16 cellular contexts compared by ENCODE assay signal in genomic region chr3:140917769-140918168, GRCh38. TPM values are rescaled to one million over a fixed set of nuclear protein-coding genes. Genes with fewer than 3 reads are reported as not detected.
A peak's percentile ranks its signal among the peaks of the same experiment; 100 is the strongest.
DNase-seq lines count a peak whose midpoint lies in the region; ATAC-seq, FAIRE-seq and TF ChIP-seq lines count a peak whose summit lies in the region.
"Had no signal": no experiment of that assay in that cellular context is flagged by ENCODE, and none has a peak within 500 bp of the region (broad histone marks: within the 10 kb centered on the region; RNA-seq: fewer than 3 reads in every experiment).

No MANE protein-coding gene starts in this region.

- no peak for FAIRE-seq in small intestine (lab: Jason Lieb, UNC)
- FAIRE-seq: D721Med had no signal

- H3K27ac ChIP-seq in endodermal cell (ENCODE audit: low read depth, low read length) (no peak overlapping the region), small intestine (ENCODE audit: low read depth in 1 of 2, low read length in 1 of 2) (no peak overlapping the region)

- H3K27me3 Mint-ChIP-seq in endodermal cell (ENCODE audit: insufficient read depth), result peaks cover 25% of the 10 kb centered on the region

- H3K4me3 ChIP-seq in endodermal cell (ENCODE audit: low read length), result no peak overlapping the region
- no peak overlapping the region for H3K4me3 ChIP-seq in small intestine (ENCODE audit: low read depth in 1 of 2, low read length in 2 of 2)

- H3K9me3 Mint-ChIP-seq in endodermal cell, result no peaks in the 10 kb centered on the region

- WGBS in endodermal cell (ENCODE audit: insufficient coverage in 1 of 2, insufficient read length in 1 of 2), 2 experiments, result 74 to 84% methylated on average over 4 to 5 of the region's 5 CpGs
- 13 to 60% (median 26%) methylated on average over 5 of the region's 5 CpGs for WGBS in small intestine, 3 donors

- ATAC-seq in left lobe of liver, result peak; percentile 51
- ATAC-seq in GM18511 (IDR thresholded peaks at IDR 0.05; ENCODE audit: unreplicated experiment), result no peak
- ATAC-seq in GM18867 (IDR thresholded peaks at IDR 0.05; ENCODE audit: unreplicated experiment), result no peak

- H3K36me3 ChIP-seq in endodermal cell (ENCODE audit: control insufficient read depth, insufficient read depth, low read length) (no peaks in the 10 kb centered on the region), small intestine (ENCODE audit: control insufficient read depth in 2 of 2, insufficient read depth in 2 of 2, low read length in 2 of 2) (no peaks in the 10 kb centered on the region)

- peaks cover 15% of the 10 kb centered on the region for H3K4me1 Mint-ChIP-seq in endodermal cell
- H3K4me1 Mint-ChIP-seq: CD4-positive, CD25-positive, alpha-beta regulatory T cell had no signal

- no peak overlapping the region for H3K27ac Mint-ChIP-seq in endodermal cell
- H3K27ac Mint-ChIP-seq: CD4-positive, CD25-positive, alpha-beta regulatory T cell had no signal

- H3K9ac ChIP-seq in endodermal cell (ENCODE audit: extremely low read depth, low read length, poor library complexity, severe bottlenecking), result no peak overlapping the region

- no peaks in the 10 kb centered on the region for H3K36me3 Mint-ChIP-seq in endodermal cell (ENCODE audit: low read depth)
- H3K36me3 Mint-ChIP-seq: CD4-positive, CD25-positive, alpha-beta regulatory T cell had no signal

- H3K9me3 ChIP-seq in endodermal cell (ENCODE audit: control insufficient read depth, low read length) (no peaks in the 10 kb centered on the region), small intestine (ENCODE audit: control insufficient read depth, low read depth) (no peaks in the 10 kb centered on the region)

- TF ChIP-seq CTCF in endodermal cell (conservative IDR thresholded peaks at IDR 0.05), result no peak

- H3K4me1 ChIP-seq in endodermal cell (ENCODE audit: control insufficient read depth, insufficient read depth, low read length), result peaks cover 3% of the 10 kb centered on the region
- no peaks in the 10 kb centered on the region for H3K4me1 ChIP-seq in small intestine (ENCODE audit: control insufficient read depth in 2 of 2, insufficient read depth in 1 of 2, low read depth in 1 of 2, low read length in 1 of 2)

- peak; percentile 81 for DNase-seq in DMS53 (lab: John Stamatoyannopoulos, UW)
- no peak for DNase-seq in endodermal cell
- DNase-seq in left lobe of liver (ENCODE audit: low spot score), result no peak
- DNase-seq in small intestine, result peak; percentile 68
- no peak for DNase-seq in activated CD4-positive, alpha-beta T cell treated with anti-CD3 and anti-CD28 coated beads, Interleukin-2, amount 50 U/mL, for 48 hours
- DNase-seq: CD4-positive, CD25-positive, alpha-beta regulatory T cell; GOT3; KG1; NCI-H1048; NCI-H1694; NCI-H446; NCI-H748 treated with DMSO at 0.1 percent for 48 hours; SHP77 had no signal

- H3K4me3 Mint-ChIP-seq in endodermal cell, result peak overlapping the region; percentile 15
- H3K4me3 Mint-ChIP-seq: CD4-positive, CD25-positive, alpha-beta regulatory T cell had no signal

- peaks cover 27% of the 10 kb centered on the region for H3K27me3 ChIP-seq in endodermal cell (ENCODE audit: control insufficient read depth, insufficient read depth, low read length, poor library complexity, severe bottlenecking)
- H3K27me3 ChIP-seq in small intestine (ENCODE audit: control insufficient read depth in 2 of 2, insufficient read depth in 2 of 2, low read length in 2 of 2), result no peaks in the 10 kb centered on the region

RNA-seq across cellular contexts. Expression of gene SLC25A36, which starts 23.9 kb away (rescaled TPM):
- total RNA-seq in endodermal cell, result 100 to 1,000 TPM in 1 of 2 donors, 10 to 100 TPM in 1; 82.6 to 101 TPM
- polyA plus RNA-seq in endodermal cell (2013, experiment 1 of 2), result 112 TPM
- polyA plus RNA-seq in endodermal cell (2013, experiment 2 of 2), result 104 TPM
- 3.3 TPM for total RNA-seq in left lobe of liver
- polyA plus RNA-seq in small intestine, result 10 to 100 TPM; 19.2 to 28.2 (median 21.3) TPM

Comparison
In these comparisons a context has a peak if more than half of its experiments do, and no peak if none do; other contexts are left out.
1. DNase-seq: peak in DMS53 (single experiment) and small intestine (single experiment); none in endodermal cell (single experiment), left lobe of liver (single experiment) and activated CD4-positive, alpha-beta T cell treated with anti-CD3 and anti-CD28 coated beads, Interleukin-2, amount 50 U/mL, for 48 hours (0 of 2).
2. RNA of gene SLC25A36, which starts 23.9 kb away (total RNA-seq): 82.6 to 101 TPM in endodermal cell; 3.3 TPM in left lobe of liver (single experiment); every median in the first group is over 10 times any median in the second.